Comparison of ENCODE assay signal across 23 cellular contexts in genomic region chr1:231576804-231577718, GRCh38.
"Had no signal": no experiment of that assay in that cellular context is flagged by ENCODE, and none has a peak within 500 bp of the region (broad histone marks: within the 10 kb centered on the region; RNA-seq: fewer than 3 reads in every experiment).

No MANE protein-coding gene starts in this region.

- DNase-seq: colonic mucosa; effector CD8-positive, alpha-beta T cell; endodermal cell; foreskin fibroblast; gastrocnemius medialis; kidney; mesenchymal stem cell; naive thymus-derived CD8-positive, alpha-beta T cell; nephron progenitor cell; nucleus accumbens; right cardiac atrium; stimulated activated CD4-positive, alpha-beta T cell treated with anti-CD3 and anti-CD28 coated beads, Interleukin-15, amount 100 ng/mL, for 24 hours; stimulated activated CD4-positive, alpha-beta T cell treated with anti-CD3 and anti-CD28 coated beads, Interleukin-2, amount 100 ng/mL, for 48 hours; stimulated activated naive B cell treated with anti-CD40 and anti-IgM and Interleukin-4, amounts not matched to agents 10 μg/mL and 1 μg/mL and 100 μg/mL, for 72 hours; upper lobe of left lung had no signal

- H3K27ac ChIP-seq: colonic mucosa, epithelial cell of prostate, gastrocnemius medialis, prostate gland, skin epidermis, thoracic aorta, tibial nerve, upper lobe of left lung had no signal

- H3K9me3 ChIP-seq: colonic mucosa, gastrocnemius medialis, prostate gland, thoracic aorta, tibial nerve, upper lobe of left lung had no signal

- FAIRE-seq: kidney, urothelium cell line had no signal

- H3K4me3 ChIP-seq: colonic mucosa, gastrocnemius medialis, prostate gland, skin epidermis, thoracic aorta, tibial nerve, upper lobe of left lung had no signal

- H3K36me3 ChIP-seq: colonic mucosa, gastrocnemius medialis, prostate gland, thoracic aorta, tibial nerve, upper lobe of left lung had no signal

- ATAC-seq: esophagus mucosa; gastrocnemius medialis; left lobe of liver; naive thymus-derived CD8-positive, alpha-beta T cell; right cardiac atrium; stimulated activated naive B cell treated with anti-CD40 and anti-IgM and Interleukin-4, amounts not matched to agents 10 μg/mL and 1 μg/mL and 100 μg/mL, for 72 hours had no signal

- H3K4me1 ChIP-seq: colonic mucosa, gastrocnemius medialis, prostate gland, tibial nerve, upper lobe of left lung had no signal

- H3K27me3 ChIP-seq: colonic mucosa, gastrocnemius medialis, tibial nerve, upper lobe of left lung had no signal
